Comparison of ENCODE assay signal across 8 cellular contexts in genomic region chr5:134523543-134524136, GRCh38. TPM values are rescaled to one million over a fixed set of nuclear protein-coding genes. Genes with fewer than 3 reads are reported as not detected.
DNase-seq lines count a peak whose midpoint lies in the region; ATAC-seq and TF ChIP-seq lines count a peak whose summit lies in the region.

No MANE protein-coding gene starts in this region.

- H3K4me3 Mint-ChIP-seq in HFFc6: peak overlapping the region; percentile 93
- peak overlapping the region; percentile 98 for H3K4me3 Mint-ChIP-seq in WTC11
- peak overlapping the region; percentile 71 for H3K4me3 Mint-ChIP-seq in glutamatergic neuron (ENCODE audit: unreplicated experiment)

- no peak overlapping the region for H3K27ac ChIP-seq in smooth muscle cell (ENCODE audit: low read depth)
- H3K27ac ChIP-seq in aorta (ENCODE audit: low read depth in 1 of 2, low read length in 2 of 2): peak overlapping the region in 1 of 2 donors; percentile 79

- ATAC-seq in WTC11: no peak
- ATAC-seq in HG02642 (IDR thresholded peaks at IDR 0.05; ENCODE audit: poor library complexity, unreplicated experiment): no peak
- no peak for ATAC-seq in aorta (ENCODE audit: low FRiP score)

- WGBS in smooth muscle cell (ENCODE audit: low lambda C conversion rate): 41% methylated on average over 8 of the region's 8 CpGs
- WGBS in aorta, 2 donors: 17 to 26% methylated on average over 8 of the region's 8 CpGs

- H3K36me3 ChIP-seq in smooth muscle cell (ENCODE audit: low read depth) (no peaks in the 10 kb centered on the region), aorta (ENCODE audit: control insufficient read depth in 1 of 2, insufficient read depth in 2 of 2, low read length in 1 of 2) (no peaks in the 10 kb centered on the region)

- CTCF ChIA-PET in WTC11 (lab: Charles Lee): interaction anchor here (0.6 to 6.6 kb wide), 7 partner anchors 12 to 112 kb away, joined by 3 to 54 read pairs (median 4); partner anchors contain the start of gene CDKN2AIPNL

- no peak overlapping the region for H3K9ac ChIP-seq in smooth muscle cell (ENCODE audit: low read depth)

- H3K4me1 Mint-ChIP-seq in HFFc6 (ENCODE audit: low read depth): peaks cover 15% of the 10 kb centered on the region
- peaks cover 31% of the 10 kb centered on the region for H3K4me1 Mint-ChIP-seq in WTC11
- peaks cover 3% of the 10 kb centered on the region for H3K4me1 Mint-ChIP-seq in glutamatergic neuron (ENCODE audit: low read depth, unreplicated experiment)

- H3K4me3 ChIP-seq in smooth muscle cell (peak overlapping the region; percentile 92), aorta (ENCODE audit: low read length in 2 of 2) (no peak overlapping the region)

- H2AFZ ChIP-seq in smooth muscle cell (ENCODE audit: low read depth): peak overlapping the region; percentile 95

- no peaks in the 10 kb centered on the region for H4K20me1 ChIP-seq in smooth muscle cell (ENCODE audit: low read depth)

- H3K27me3 Mint-ChIP-seq in HFFc6 (ENCODE audit: insufficient read depth) (peaks cover 19% of the 10 kb centered on the region), WTC11 (ENCODE audit: low read depth) (no peaks in the 10 kb centered on the region), glutamatergic neuron (ENCODE audit: unreplicated experiment) (peaks cover 11% of the 10 kb centered on the region)

- no peak; the same call in 1 of the 2 replicates for TF ChIP-seq CTCF in HFFc6 (IDR thresholded peaks at IDR 0.05)
- TF ChIP-seq CTCF in WTC11 (IDR thresholded peaks at IDR 0.05): no peak
- TF ChIP-seq CTCF in glutamatergic neuron (IDR thresholded peaks at IDR 0.05; ENCODE audit: partially characterized antibody, unreplicated experiment): no peak
- TF ChIP-seq CTCF in smooth muscle cell (IDR thresholded peaks at IDR 0.05; ENCODE audit: borderline replicate concordance, insufficient read depth, poor library complexity, severe bottlenecking): no peak

- H3K27ac Mint-ChIP-seq in HFFc6 (peak overlapping the region; percentile 62; the same call in 1 of the 2 replicates), WTC11 (peak overlapping the region; percentile 37), glutamatergic neuron (ENCODE audit: unreplicated experiment) (no peak overlapping the region)

- DNase-seq in HFFc6: no peak
- DNase-seq in WTC11 (ENCODE audit: low spot score): no peak
- DNase-seq in glutamatergic neuron: no peak
- no peak for DNase-seq in smooth muscle cell (lab: John Stamatoyannopoulos, UW; ENCODE audit: unreplicated experiment)
- no peak for DNase-seq in NAMALWA (ENCODE audit: low spot score)
- no peak for DNase-seq in HCEC 1CT
- no peak for DNase-seq in aorta

- H3K79me2 ChIP-seq in smooth muscle cell (ENCODE audit: low read depth): peaks cover 8% of the 10 kb centered on the region

- POLR2A ChIA-PET in WTC11 (lab: Charles Lee): interaction anchor here (0.5 to 5.8 kb wide), 12 partner anchors 11 to 298 kb away, joined by 3 to 58 read pairs (median 4); partner anchors contain the start of genes CDKN2AIPNL and PPP2CA

- peak overlapping the region; percentile 98 for H3K4me2 ChIP-seq in smooth muscle cell

- intact Hi-C loops in aorta (cut with DNase I): loop anchor here in 1 of 2 donors (5.0 kb wide), 1 partner anchor 56 kb away; no protein-coding TSS in a partner anchor

- H3K27me3 ChIP-seq in smooth muscle cell (ENCODE audit: low read depth) (no peaks in the 10 kb centered on the region), aorta (ENCODE audit: control insufficient read depth in 1 of 2, insufficient read depth in 2 of 2, low read length in 1 of 2) (no peaks in the 10 kb centered on the region)

- H3K4me1 ChIP-seq in smooth muscle cell (ENCODE audit: low read depth): peaks cover 12% of the 10 kb centered on the region
- H3K4me1 ChIP-seq in aorta (ENCODE audit: control insufficient read depth in 1 of 2, insufficient read depth in 2 of 2, low read length in 2 of 2): no peaks in the 10 kb centered on the region

- peaks cover 9% of the 10 kb centered on the region for H3F3A ChIP-seq in smooth muscle cell (ENCODE audit: low read depth)

- no peaks in the 10 kb centered on the region for H3K9me3 ChIP-seq in smooth muscle cell (replicated peaks; ENCODE audit: low read depth)
- H3K9me3 ChIP-seq in aorta (ENCODE audit: control insufficient read depth, low read length): no peaks in the 10 kb centered on the region

- no peaks in the 10 kb centered on the region for H3K36me3 Mint-ChIP-seq in HFFc6 (ENCODE audit: low read depth)
- no peaks in the 10 kb centered on the region for H3K36me3 Mint-ChIP-seq in WTC11
- no peaks in the 10 kb centered on the region for H3K36me3 Mint-ChIP-seq in glutamatergic neuron (ENCODE audit: unreplicated experiment)

- no peaks in the 10 kb centered on the region for H3K9me3 Mint-ChIP-seq in HFFc6
- no peaks in the 10 kb centered on the region for H3K9me3 Mint-ChIP-seq in WTC11
- peaks cover 5% of the 10 kb centered on the region for H3K9me3 Mint-ChIP-seq in glutamatergic neuron (ENCODE audit: unreplicated experiment)

TF ChIP-seq in WTC11, 78 proteins besides CTCF, POLR2A, EP300 and RAD21:
- TF ChIP-seq ZNF532 (CRISPR knock-in tag; IDR thresholded peaks at IDR 0.05; ENCODE audit: borderline replicate concordance) (no peak), ZNF425 (CRISPR knock-in tag; conservative IDR thresholded peaks at IDR 0.05) (no peak), TEAD1 (CRISPR knock-in tag; IDR thresholded peaks at IDR 0.05) (no peak), MXD4 (CRISPR knock-in tag; IDR thresholded peaks at IDR 0.05; ENCODE audit: borderline replicate concordance) (no peak), NFATC4 (CRISPR knock-in tag; IDR thresholded peaks at IDR 0.05) (no peak)

RNA-seq across cellular contexts. Expression of gene JADE2, which starts 1.8 kb away (rescaled TPM):
- total RNA-seq in HFFc6 (2021; fragmentation: NEBNext Ultra II Directional; extraction: Animal tissue kit (Norgen Biotek cat#: 25700)): 10 to 100 TPM; 32.8 to 41.0 (median 39.6) TPM
- total RNA-seq in WTC11 (2021) (39.4 to 46.2 TPM (median 40.8 TPM) in 3 replicates), glutamatergic neuron (ENCODE audit: unreplicated experiment) (2.1 TPM), smooth muscle cell (5.0 and 18.0 TPM in 2 replicates), aorta (10 to 100 TPM; 39.8 to 60.3 TPM)
- polyA plus RNA-seq in smooth muscle cell (4.3 and 5.5 TPM in 2 replicates), aorta (10 to 100 TPM in 1 of 2 donors, 1 to 10 TPM in 1; 6.1 to 11.7 TPM)
